Comparison of ENCODE assay signal across 28 cellular contexts in genomic region chr2:76763276-76763675, GRCh38.
"Had no signal": no experiment of that assay in that cellular context is flagged by ENCODE, and none has a peak within 500 bp of the region (broad histone marks: within the 10 kb centered on the region; RNA-seq: fewer than 3 reads in every experiment).

No MANE protein-coding gene starts in this region.

- FAIRE-seq: kidney had no signal

- H3K27ac ChIP-seq: dorsolateral prefrontal cortex, epithelial cell of prostate, foreskin keratinocyte, gastroesophageal sphincter, heart left ventricle, hepatocyte, left lung, prostate gland, right atrium auricular region, suprapubic skin, transverse colon, upper lobe of right lung, uterus had no signal

- H3K4me2 ChIP-seq: hepatocyte, smooth muscle cell had no signal

- DNase-seq: dorsolateral prefrontal cortex; effector CD4-positive, alpha-beta T cell; foreskin keratinocyte; heart left ventricle; kidney; left lung; mesenchymal stem cell; naive thymus-derived CD4-positive, alpha-beta T cell; nephron progenitor cell; nucleus accumbens; stimulated activated CD4-positive, alpha-beta T cell treated with anti-CD3 and anti-CD28 coated beads, Interleukin-12 subunit alpha, Interleukin-12 subunit beta, amount 100 ng/mL, for 4 hours; stimulated activated CD4-positive, alpha-beta T cell treated with anti-CD3 and anti-CD28 coated beads, Interleukin-1b, Interleukin-23, amount 100 ng/mL, for 48 hours; stimulated activated CD4-positive, alpha-beta T cell treated with anti-CD3 and anti-CD28 coated beads, Interleukin-4, amount 100 ng/mL, for 1 hour; stimulated activated CD8-positive, alpha-beta memory T cell treated with anti-CD3 and anti-CD28 coated beads, Interleukin-4, amount 100 ng/mL, for 48 hours; stimulated activated naive CD4-positive, alpha-beta T cell; stimulated activated naive CD8-positive, alpha-beta T cell treated with anti-CD3 and anti-CD28 coated beads, Interleukin-15, amount 100 ng/mL, for 72 hours; transverse colon; upper lobe of right lung; uterus had no signal

- H3K27me3 ChIP-seq: dorsolateral prefrontal cortex, foreskin keratinocyte, gastroesophageal sphincter, heart left ventricle, hepatocyte, left lung, right atrium auricular region, suprapubic skin, transverse colon, upper lobe of right lung, uterus had no signal

- H3K4me3 ChIP-seq: dorsolateral prefrontal cortex, gastroesophageal sphincter, heart left ventricle, hepatocyte, left lung, prostate gland, right atrium auricular region, smooth muscle cell, suprapubic skin, transverse colon, upper lobe of right lung, uterus had no signal

- ATAC-seq: esophagus mucosa; foreskin keratinocyte; gastroesophageal sphincter; heart left ventricle; left lung; naive thymus-derived CD4-positive, alpha-beta T cell; sciatic nerve; stimulated activated naive CD8-positive, alpha-beta T cell treated with anti-CD3 and anti-CD28 coated beads, Interleukin-15, amount 100 ng/mL, for 72 hours; upper lobe of right lung had no signal

- H3K79me2 ChIP-seq: hepatocyte had no signal

- H3K4me1 ChIP-seq: foreskin keratinocyte, gastroesophageal sphincter, heart left ventricle, left lung, prostate gland, right atrium auricular region, suprapubic skin, transverse colon, upper lobe of right lung, uterus had no signal

- H3K9me3 ChIP-seq: gastroesophageal sphincter, heart left ventricle, left lung, prostate gland, right atrium auricular region, suprapubic skin, transverse colon, upper lobe of right lung, uterus had no signal

- H2AFZ ChIP-seq: hepatocyte had no signal

- H3K36me3 ChIP-seq: gastroesophageal sphincter, heart left ventricle, left lung, prostate gland, right atrium auricular region, suprapubic skin, transverse colon, upper lobe of right lung, uterus had no signal
